In genomic region chr17:37503148-37503547, GRCh38 we compare ENCODE assay signal across 27 cellular contexts.
"Had no signal": no experiment of that assay in that cellular context is flagged by ENCODE, and none has a peak within 500 bp of the region (broad histone marks: within the 10 kb centered on the region; RNA-seq: fewer than 3 reads in every experiment).

No MANE protein-coding gene starts in this region.

- H3K9me3 Mint-ChIP-seq: mesothelial cell of epicardium; naive B cell; natural killer cell; nephron progenitor cell; neural progenitor cell; stimulated activated effector memory CD8-positive, alpha-beta T cell treated with anti-CD3 and anti-CD28 coated beads, Interleukin-12 subunit alpha, Interleukin-12 subunit beta, amount 100 ng/mL, for 72 hours; stimulated activated naive CD8-positive, alpha-beta T cell treated with anti-CD3 and anti-CD28 coated beads, Interleukin-15, amount 100 ng/mL, for 72 hours had no signal

- DNase-seq: heart right ventricle; islet precursor cell; left ventricle myocardium inferior; mesendoderm; naive B cell; natural killer cell; nephron progenitor cell; occipital lobe; small intestine; spleen; stimulated activated CD4-positive, alpha-beta T cell treated with anti-CD3 and anti-CD28 coated beads, Interleukin-4, amount 100 ng/mL, for 24 hours; stimulated activated naive CD4-positive, alpha-beta T cell treated with Interleukin-2 at 50 U/mL for 16 hours; stimulated activated naive CD8-positive, alpha-beta T cell treated with anti-CD3 and anti-CD28 coated beads, Interleukin-15, amount 100 ng/mL, for 72 hours; substantia nigra; testis; thyroid gland; transverse colon; upper lobe of right lung had no signal

- H3K4me1 Mint-ChIP-seq: natural killer cell had no signal

- H3K27me3 ChIP-seq: heart right ventricle, hepatocyte, neural progenitor cell, neutrophil, right atrium auricular region, spleen, testis, thyroid gland, transverse colon, upper lobe of right lung had no signal

- H3K36me3 ChIP-seq: heart right ventricle, left ventricle myocardium inferior, neural progenitor cell, neutrophil, right atrium auricular region, spleen, thyroid gland, transverse colon, upper lobe of right lung had no signal

- H3K9me3 ChIP-seq: heart right ventricle, left ventricle myocardium inferior, neutrophil, right atrium auricular region, spleen, testis, thyroid gland, transverse colon, upper lobe of right lung had no signal

- H3K4me3 ChIP-seq: heart right ventricle, hepatocyte, left ventricle myocardium inferior, lung, neural progenitor cell, right atrium auricular region, spleen, testis, thyroid gland, transverse colon, upper lobe of right lung had no signal

- H3K4me1 ChIP-seq: parathyroid adenoma, spleen, testis, transverse colon, upper lobe of right lung had no signal

- H3K27me3 Mint-ChIP-seq: naive B cell; stimulated activated naive CD8-positive, alpha-beta T cell treated with anti-CD3 and anti-CD28 coated beads, Interleukin-15, amount 100 ng/mL, for 72 hours had no signal

- H3K4me3 Mint-ChIP-seq: mesothelial cell of epicardium; naive B cell; natural killer cell; nephron progenitor cell; neural progenitor cell; stimulated activated effector memory CD8-positive, alpha-beta T cell treated with anti-CD3 and anti-CD28 coated beads, Interleukin-12 subunit alpha, Interleukin-12 subunit beta, amount 100 ng/mL, for 72 hours; stimulated activated naive CD8-positive, alpha-beta T cell treated with anti-CD3 and anti-CD28 coated beads, Interleukin-15, amount 100 ng/mL, for 72 hours had no signal

- H3K36me3 Mint-ChIP-seq: mesothelial cell of epicardium; naive B cell; natural killer cell; stimulated activated effector memory CD8-positive, alpha-beta T cell treated with anti-CD3 and anti-CD28 coated beads, Interleukin-12 subunit alpha, Interleukin-12 subunit beta, amount 100 ng/mL, for 72 hours had no signal

- H3K27ac ChIP-seq: heart right ventricle, hepatocyte, left ventricle myocardium inferior, neural progenitor cell, neutrophil, parathyroid adenoma, right atrium auricular region, spleen, testis, thyroid gland, transverse colon, upper lobe of right lung had no signal

- ATAC-seq: heart right ventricle; natural killer cell; sciatic nerve; stimulated activated effector memory CD8-positive, alpha-beta T cell treated with anti-CD3 and anti-CD28 coated beads, Interleukin-12 subunit alpha, Interleukin-12 subunit beta, amount 100 ng/mL, for 72 hours; stimulated activated naive CD8-positive, alpha-beta T cell treated with anti-CD3 and anti-CD28 coated beads, Interleukin-15, amount 100 ng/mL, for 72 hours; upper lobe of right lung had no signal

- H3K27ac Mint-ChIP-seq: mesothelial cell of epicardium; naive B cell; natural killer cell; nephron progenitor cell; neural progenitor cell; stimulated activated effector memory CD8-positive, alpha-beta T cell treated with anti-CD3 and anti-CD28 coated beads, Interleukin-12 subunit alpha, Interleukin-12 subunit beta, amount 100 ng/mL, for 72 hours had no signal
